Comparison of ENCODE assay signal across 8 cellular contexts in the genomic region with DNA sequence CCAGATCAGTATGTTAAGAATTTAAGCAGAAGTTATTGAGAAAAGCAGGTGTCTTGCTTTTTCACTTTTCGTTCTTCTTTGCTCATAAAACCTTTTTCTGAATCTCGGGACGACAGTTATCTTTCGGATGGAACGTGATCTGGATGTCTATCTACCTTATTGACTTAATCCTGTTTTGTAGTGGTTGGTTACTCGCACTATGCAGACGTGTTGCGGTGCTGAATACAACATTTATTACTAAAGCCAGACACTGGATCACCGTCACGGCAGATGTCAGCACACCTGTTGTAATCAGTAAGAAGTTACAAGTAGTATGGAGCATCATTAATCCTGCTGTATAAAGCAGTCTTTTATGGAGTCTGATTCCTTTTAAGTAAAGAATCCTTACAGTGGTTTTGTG. TPM values are rescaled to one million over a fixed set of nuclear protein-coding genes. Genes with fewer than 3 reads are reported as not detected.
DNase-seq lines count a peak whose midpoint lies in the region; ATAC-seq and TF ChIP-seq lines count a peak whose summit lies in the region.

No MANE protein-coding gene starts in this region.

- H3K36me3 ChIP-seq in gastrocnemius medialis, result no peaks in the 10 kb centered on the region

- peak; percentile 38 for ATAC-seq in HG03280 (IDR thresholded peaks at IDR 0.05; ENCODE audit: unreplicated experiment)
- ATAC-seq in gastrocnemius medialis, result peak in 1 of 2 donors; percentile 37
- ATAC-seq in GM19035 (IDR thresholded peaks at IDR 0.05; ENCODE audit: unreplicated experiment), result no peak

- H3K4me3 ChIP-seq in foreskin fibroblast (ENCODE audit: low read depth in 1 of 2, low read length in 2 of 2), result peak overlapping the region; percentile 84 to 100
- H3K4me3 ChIP-seq in gastrocnemius medialis, result peak overlapping the region; percentile 68 to 93 (median 88)

- DNase-seq in NCI-H345 (lab: John Stamatoyannopoulos, UW), result peak; percentile 15
- no peak for DNase-seq in NCI-H345 treated with DMSO at 0.1 percent for 48 hours (lab: John Stamatoyannopoulos, UW; ENCODE audit: unreplicated experiment)
- DNase-seq in SW480 (ENCODE audit: low spot score), result peak; percentile 9
- DNase-seq in foreskin fibroblast, result peak in 1 of 2 donors; percentile 11
- DNase-seq in gastrocnemius medialis, result no peak
- DNase-seq in SKM-1 (lab: John Stamatoyannopoulos, UW; ENCODE audit: unreplicated experiment), result no peak

- no peaks in the 10 kb centered on the region for H3K27me3 ChIP-seq in gastrocnemius medialis

- H3K4me1 ChIP-seq in gastrocnemius medialis, result peaks cover 12 to 13% of the 10 kb centered on the region in 2 donors

- intact Hi-C loops in gastrocnemius medialis (cut with DNase I; ENCODE audit: low total_unique reads), result loop anchor here (2.0 kb wide), 1 partner anchor 134 kb away; a partner anchor contains a TSS

- TF ChIP-seq CTCF in foreskin fibroblast (IDR thresholded peaks at IDR 0.05; ENCODE audit: low read depth, low read length), result no peak
- no peak for TF ChIP-seq CTCF in gastrocnemius medialis (IDR thresholded peaks at IDR 0.05 in 4 of 5, conservative IDR thresholded peaks at IDR 0.05 in 1 of 5)

- no peak for TF ChIP-seq POLR2A in gastrocnemius medialis (IDR thresholded peaks at IDR 0.05)

- H3K9me3 ChIP-seq in gastrocnemius medialis, result no peaks in the 10 kb centered on the region

- peak overlapping the region; percentile 82 to 94 (median 88) for H3K27ac ChIP-seq in gastrocnemius medialis

- in situ Hi-C loops in gastrocnemius medialis (cut with MboI; ENCODE audit: low sequenced_read_pairs in 4 of 4), result loop anchor here (5.0 to 25.0 kb wide), 4 partner anchors 133 to 448 kb away; a partner anchor contains a TSS

RNA-seq across cellular contexts. Expression of a gene that starts 0.6 kb away (rescaled TPM):
- total RNA-seq in gastrocnemius medialis, result 10 to 100 TPM in 3 of 4 donors, 1 to 10 TPM in 1; 9.6 to 17.0 (median 11.4) TPM

Comparison
In these comparisons a context has a peak if more than half of its experiments do, and no peak if none do; other contexts are left out.
1. DNase-seq: peak in NCI-H345 (single experiment) and SW480 (single experiment); none in NCI-H345 treated with DMSO at 0.1 percent for 48 hours (single experiment), gastrocnemius medialis (0 of 2) and SKM-1 (single experiment).